Comparison of ENCODE assay signal across 17 cellular contexts in genomic region chr11:1660025-1660867, GRCh38. TPM values are rescaled to one million over a fixed set of nuclear protein-coding genes. Genes with fewer than 3 reads are reported as not detected.
"Had no signal": no experiment of that assay in that cellular context is flagged by ENCODE, and none has a peak within 500 bp of the region (broad histone marks: within the 10 kb centered on the region; RNA-seq: fewer than 3 reads in every experiment).

No MANE protein-coding gene starts in this region.

- DNase-seq: activated naive CD4-positive, alpha-beta T cell treated with anti-CD3 and anti-CD28 coated beads for 36 hours; anterior cingulate cortex; cerebellar nuclear complex; glutamatergic neuron; left colon; mammary epithelial cell; nephron progenitor cell; Right ventricle myocardium superior; stimulated activated CD4-positive, alpha-beta T cell treated with anti-CD3 and anti-CD28 coated beads, Interleukin-15, amount 100 ng/mL, for 24 hours; stimulated activated CD4-positive, alpha-beta T cell treated with anti-CD3 and anti-CD28 coated beads, Interleukin-4, amount 100 ng/mL, for 24 hours; thyroid gland had no signal

- H3K36me3 ChIP-seq: thyroid gland had no signal

- H3K27me3 ChIP-seq: thyroid gland had no signal

- H3K27ac Mint-ChIP-seq: activated naive CD4-positive, alpha-beta T cell treated with anti-CD3 and anti-CD28 coated beads for 36 hours had no signal

- H3K27ac ChIP-seq: thyroid gland had no signal

- H3K9me3 Mint-ChIP-seq: activated naive CD4-positive, alpha-beta T cell treated with anti-CD3 and anti-CD28 coated beads for 36 hours; nephron progenitor cell had no signal

- H3K9me3 ChIP-seq: thyroid gland had no signal

- H3K4me3 Mint-ChIP-seq: activated naive CD4-positive, alpha-beta T cell treated with anti-CD3 and anti-CD28 coated beads for 36 hours; nephron progenitor cell had no signal

- ATAC-seq: esophagus mucosa, left colon had no signal

- H3K4me3 ChIP-seq: thyroid gland had no signal

- H3K4me1 ChIP-seq: thyroid gland had no signal

RNA-seq across cellular contexts. Expression of gene KRTAP5-5, which starts 30.7 kb away (rescaled TPM):
- total RNA-seq: activated naive CD4-positive, alpha-beta T cell treated with anti-CD3 and anti-CD28 coated beads for 36 hours; dermis microvascular lymphatic vessel endothelial cell; esophagus mucosa; mammary epithelial cell; osteocyte; renal cortical epithelial cell; Right ventricle myocardium superior; skeletal muscle tissue; T-helper 2 cell treated with Interferon-gamma antibody and Interleukin-4, amounts not matched to agents 100 ng/mL and 5 ng/mL, for 36 hours; thyroid gland had no signal

RNA-seq across cellular contexts. Expression of gene KRTAP5-6, which starts 36.7 kb away (rescaled TPM):
- total RNA-seq: activated naive CD4-positive, alpha-beta T cell treated with anti-CD3 and anti-CD28 coated beads for 36 hours; esophagus mucosa; left colon; mammary epithelial cell; osteocyte; renal cortical epithelial cell; Right ventricle myocardium superior; skeletal muscle tissue; T-helper 2 cell treated with Interferon-gamma antibody and Interleukin-4, amounts not matched to agents 100 ng/mL and 5 ng/mL, for 36 hours; thyroid gland had no signal

RNA-seq across cellular contexts. Expression of gene KRTAP5-4, which starts 38.3 kb away (rescaled TPM):
- total RNA-seq: activated naive CD4-positive, alpha-beta T cell treated with anti-CD3 and anti-CD28 coated beads for 36 hours; dermis microvascular lymphatic vessel endothelial cell; esophagus mucosa; left colon; mammary epithelial cell; osteocyte; renal cortical epithelial cell; Right ventricle myocardium superior; skeletal muscle tissue; T-helper 2 cell treated with Interferon-gamma antibody and Interleukin-4, amounts not matched to agents 100 ng/mL and 5 ng/mL, for 36 hours; thyroid gland had no signal

RNA-seq across cellular contexts. Expression of gene KRTAP5-3, which starts 52.0 kb away (rescaled TPM):
- total RNA-seq: activated naive CD4-positive, alpha-beta T cell treated with anti-CD3 and anti-CD28 coated beads for 36 hours; dermis microvascular lymphatic vessel endothelial cell; esophagus mucosa; left colon; mammary epithelial cell; osteocyte; renal cortical epithelial cell; Right ventricle myocardium superior; skeletal muscle tissue; T-helper 2 cell treated with Interferon-gamma antibody and Interleukin-4, amounts not matched to agents 100 ng/mL and 5 ng/mL, for 36 hours; thyroid gland had no signal
